Comparison of ENCODE assay signal across 8 cellular contexts in the genomic region with DNA sequence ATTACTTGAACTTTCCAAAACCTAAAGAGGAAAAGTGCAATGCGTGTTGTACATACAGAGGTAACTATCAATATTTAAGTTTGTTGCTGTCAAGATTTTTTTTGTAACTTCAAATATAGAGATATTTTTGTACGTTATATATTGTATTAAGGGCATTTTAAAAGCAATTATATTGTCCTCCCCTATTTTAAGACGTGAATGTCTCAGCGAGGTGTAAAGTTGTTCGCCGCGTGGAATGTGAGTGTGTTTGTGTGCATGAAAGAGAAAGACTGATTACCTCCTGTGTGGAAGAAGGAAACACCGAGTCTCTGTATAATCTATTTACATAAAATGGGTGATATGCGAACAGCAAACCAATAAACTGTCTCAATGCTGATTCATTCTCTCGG. TPM values are rescaled to one million over a fixed set of nuclear protein-coding genes. Genes with fewer than 3 reads are reported as not detected.
A peak's percentile ranks its signal among the peaks of the same experiment; 100 is the strongest.
DNase-seq lines count a peak whose midpoint lies in the region; ATAC-seq and TF ChIP-seq lines count a peak whose summit lies in the region.

No MANE protein-coding gene starts in this region.

- H3K4me3 Mint-ChIP-seq in CD4-positive, CD25-positive, alpha-beta regulatory T cell = peak overlapping the region; percentile 69 to 99 (median 94)
- H3K4me3 Mint-ChIP-seq in natural killer cell treated with Interleukin-12 subunit alpha and Interleukin-12 subunit beta and Interleukin-15 and Interleukin-18, amount 100 ng/mL, for 72 hours = peak overlapping the region; percentile 98

- no peaks in the 10 kb centered on the region for H3K36me3 ChIP-seq in CD4-positive, CD25-positive, alpha-beta regulatory T cell (ENCODE audit: control insufficient read depth, insufficient read depth, low read length)

- peak in 1 of 2 donors; percentile 16 for ATAC-seq in CD4-positive, CD25-positive, alpha-beta regulatory T cell (ENCODE audit: low read depth in 2 of 2)
- no peak for ATAC-seq in natural killer cell treated with Interleukin-12 subunit alpha and Interleukin-12 subunit beta and Interleukin-15 and Interleukin-18, amount 100 ng/mL, for 72 hours

- H3K9me3 Mint-ChIP-seq in CD4-positive, CD25-positive, alpha-beta regulatory T cell = peaks cover 0 to 4% (median 0%) of the 10 kb centered on the region in 7 donors
- no peaks in the 10 kb centered on the region for H3K9me3 Mint-ChIP-seq in natural killer cell treated with Interleukin-12 subunit alpha and Interleukin-12 subunit beta and Interleukin-15 and Interleukin-18, amount 100 ng/mL, for 72 hours

- no peak for TF ChIP-seq CTCF in coronary artery (IDR thresholded peaks at IDR 0.05)

- peak overlapping the region; percentile 55 for H3K4me3 ChIP-seq in CD4-positive, CD25-positive, alpha-beta regulatory T cell (ENCODE audit: low read depth, low read length)
- peak overlapping the region; percentile 56 for H3K4me3 ChIP-seq in Jurkat, Clone E6-1 (ENCODE audit: low read length)
- peak overlapping the region; percentile 80 for H3K4me3 ChIP-seq in coronary artery

- H3K27ac ChIP-seq in CD4-positive, CD25-positive, alpha-beta regulatory T cell (ENCODE audit: insufficient read depth, low read length, poor library complexity, severe bottlenecking) = no peak overlapping the region
- H3K27ac ChIP-seq in coronary artery = peak overlapping the region; percentile 57 to 88

- DNase-seq in CD4-positive, CD25-positive, alpha-beta regulatory T cell = no peak
- no peak for DNase-seq in Jurkat, Clone E6-1 (ENCODE audit: low read depth, low spot score)
- no peak for DNase-seq in coronary artery (ENCODE audit: low spot score)
- no peak for DNase-seq in natural killer cell treated with Interleukin-12 subunit alpha and Interleukin-12 subunit beta and Interleukin-15 and Interleukin-18, amount 100 ng/mL, for 72 hours (ENCODE audit: low spot score)
- no peak for DNase-seq in NK-92 treated with Interleukin-12 subunit alpha and Interleukin-12 subunit beta, amount 100 ng/mL, for 24 hours (lab: John Stamatoyannopoulos, UW)
- no peak for DNase-seq in NCI-H524 treated with DMSO at 0.1 percent for 48 hours (lab: John Stamatoyannopoulos, UW)
- no peak for DNase-seq in activated gamma-delta T cell treated with Interleukin-2 at 50 U/mL for 16 hours
- DNase-seq in ureter (ENCODE audit: low spot score) = no peak

- peaks cover 8 to 56% (median 24%) of the 10 kb centered on the region in 4 donors for H3K4me1 Mint-ChIP-seq in CD4-positive, CD25-positive, alpha-beta regulatory T cell
- peaks cover 36 to 44% of the 10 kb centered on the region in 2 donors for H3K4me1 Mint-ChIP-seq in natural killer cell treated with Interleukin-12 subunit alpha and Interleukin-12 subunit beta and Interleukin-15 and Interleukin-18, amount 100 ng/mL, for 72 hours (ENCODE audit: low read depth in 2 of 2)

- no peaks in the 10 kb centered on the region for H3K36me3 Mint-ChIP-seq in CD4-positive, CD25-positive, alpha-beta regulatory T cell
- no peaks in the 10 kb centered on the region for H3K36me3 Mint-ChIP-seq in natural killer cell treated with Interleukin-12 subunit alpha and Interleukin-12 subunit beta and Interleukin-15 and Interleukin-18, amount 100 ng/mL, for 72 hours

- H3K27ac Mint-ChIP-seq in CD4-positive, CD25-positive, alpha-beta regulatory T cell = peak overlapping the region in 1 of 3 donors; percentile 6
- peak overlapping the region; percentile 18 to 92 for H3K27ac Mint-ChIP-seq in natural killer cell treated with Interleukin-12 subunit alpha and Interleukin-12 subunit beta and Interleukin-15 and Interleukin-18, amount 100 ng/mL, for 72 hours

- H3K4me1 ChIP-seq in CD4-positive, CD25-positive, alpha-beta regulatory T cell (ENCODE audit: control insufficient read depth, insufficient read depth, low read length, poor library complexity, severe bottlenecking) = peaks cover 55% of the 10 kb centered on the region

- H3K27me3 ChIP-seq in CD4-positive, CD25-positive, alpha-beta regulatory T cell (ENCODE audit: control insufficient read depth, insufficient read depth, low read length) = peaks cover 38% of the 10 kb centered on the region

- H3K27me3 Mint-ChIP-seq in CD4-positive, CD25-positive, alpha-beta regulatory T cell = peaks cover 89% of the 10 kb centered on the region
- peaks cover 40 to 62% of the 10 kb centered on the region in 2 donors for H3K27me3 Mint-ChIP-seq in natural killer cell treated with Interleukin-12 subunit alpha and Interleukin-12 subunit beta and Interleukin-15 and Interleukin-18, amount 100 ng/mL, for 72 hours

- no peaks in the 10 kb centered on the region for H3K9me3 ChIP-seq in CD4-positive, CD25-positive, alpha-beta regulatory T cell (ENCODE audit: control insufficient read depth in 2 of 2, low read length in 2 of 2)

RNA-seq across cellular contexts. Expression of a gene that starts 2.1 kb away (rescaled TPM):
- 0.39 TPM for total RNA-seq in CD4-positive, CD25-positive, alpha-beta regulatory T cell
- not detected for polyA plus RNA-seq in CD4-positive, CD25-positive, alpha-beta regulatory T cell
- not detected for polyA plus RNA-seq in Jurkat, Clone E6-1 (2012; ENCODE audit: insufficient read depth, insufficient read length)
- 10 to 100 TPM in 1 of 2 donors, 1 to 10 TPM in 1; 2.3 to 13.0 TPM for total RNA-seq in natural killer cell treated with Interleukin-12 subunit alpha and Interleukin-12 subunit beta and Interleukin-15 and Interleukin-18, amount 100 ng/mL, for 72 hours
- 21.9 TPM for total RNA-seq in ureter

RNA-seq across cellular contexts. Expression of a gene that starts 13.0 kb away (rescaled TPM):
- total RNA-seq in CD4-positive, CD25-positive, alpha-beta regulatory T cell = 5.5 TPM
- 1 to 10 TPM; 1.1 to 2.1 (median 1.7) TPM for polyA plus RNA-seq in CD4-positive, CD25-positive, alpha-beta regulatory T cell
- 15.8 TPM for polyA plus RNA-seq in Jurkat, Clone E6-1 (2012; ENCODE audit: insufficient read depth, insufficient read length)
- 10 to 100 TPM; 15.4 to 20.4 TPM for total RNA-seq in natural killer cell treated with Interleukin-12 subunit alpha and Interleukin-12 subunit beta and Interleukin-15 and Interleukin-18, amount 100 ng/mL, for 72 hours
- total RNA-seq in ureter = 90.7 TPM
